ENCODE assay signal across 17 cellular contexts in the genomic region with DNA sequence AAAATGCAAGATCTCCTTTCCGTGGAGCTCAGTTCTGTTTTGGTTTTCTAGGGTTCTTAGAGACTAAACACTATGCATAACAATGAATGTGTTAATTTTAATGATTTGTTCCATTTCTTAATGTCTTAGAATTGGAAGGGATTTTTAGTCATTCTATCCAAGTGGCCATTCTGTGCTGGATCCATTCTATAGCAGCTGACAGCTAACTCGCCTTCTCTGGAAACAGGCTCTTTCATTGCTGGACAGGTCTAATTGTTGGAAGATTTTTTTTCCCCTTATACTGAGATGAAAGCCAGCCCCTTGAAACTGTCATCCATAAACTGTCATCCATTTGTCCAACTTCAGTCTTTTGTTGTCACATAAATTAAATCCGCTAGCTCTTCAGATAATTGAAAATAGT. TPM values are rescaled to one million over a fixed set of nuclear protein-coding genes. Genes with fewer than 3 reads are reported as not detected.
A peak's percentile ranks its signal among the peaks of the same experiment; 100 is the strongest.
DNase-seq lines count a peak whose midpoint lies in the region; ATAC-seq and TF ChIP-seq lines count a peak whose summit lies in the region.
"Had no signal": no experiment of that assay in that cellular context is flagged by ENCODE, and none has a peak within 500 bp of the region (broad histone marks: within the 10 kb centered on the region; RNA-seq: fewer than 3 reads in every experiment).

No MANE protein-coding gene starts in this region.

- no peak for TF ChIP-seq RAD21 in neural cell (conservative IDR thresholded peaks at IDR 0.05)

- POLR2A ChIA-PET in HEK293T (lab: Yijun Ruan, JAX) = no interaction called here
- POLR2A ChIA-PET in WTC11 (lab: Charles Lee) = interaction anchor here (0.7 to 1.4 kb wide), 3 partner anchors 9 to 95 kb away, joined by 4 read pairs; partner anchors contain the start of gene AK4

- H3K27me3 ChIP-seq in GM23338 (ENCODE audit: insufficient read depth) (no peaks in the 10 kb centered on the region), neural cell (ENCODE audit: insufficient read depth, low read depth, low read length) (no peaks in the 10 kb centered on the region)

- no peak overlapping the region for H3K9ac ChIP-seq in neural cell (ENCODE audit: low read length)

- no peaks in the 10 kb centered on the region for H3K36me3 Mint-ChIP-seq in GM23338 (ENCODE audit: low read depth)
- no peaks in the 10 kb centered on the region for H3K36me3 Mint-ChIP-seq in WTC11
- H3K36me3 Mint-ChIP-seq: CD8-positive, alpha-beta T cell had no signal

- DNase-seq in GM23338 (ENCODE audit: low spot score) (no peak), HEK293T (ENCODE audit: extremely low spot score) (no peak), WTC11 (ENCODE audit: low spot score) (no peak)
- DNase-seq: CD8-positive, alpha-beta T cell; DND-41; GDM1; H7; NCI-H1048; NCI-H187; NCI-H2171; NCI-H510A; PC-3 had no signal

- H2AFZ ChIP-seq in GM23338 = no peak overlapping the region
- H2AFZ ChIP-seq in neural cell (ENCODE audit: low read depth, low read length) = no peak overlapping the region

- H3K9me3 Mint-ChIP-seq in GM23338 (no peaks in the 10 kb centered on the region), WTC11 (no peaks in the 10 kb centered on the region)
- H3K9me3 Mint-ChIP-seq: CD8-positive, alpha-beta T cell; T-helper 1 cell treated with Interleukin-12 subunit alpha and Interleukin-12 subunit beta and Interleukin-4 antibody, amounts not matched to agents 30 μg/mL and 1 μg/mL, for 36 hours had no signal

- H3K27ac Mint-ChIP-seq in GM23338 (no peak overlapping the region), WTC11 (peak overlapping the region; percentile 4; the same call in 1 of the 2 replicates)
- H3K27ac Mint-ChIP-seq: CD8-positive, alpha-beta T cell; T-helper 1 cell treated with Interleukin-12 subunit alpha and Interleukin-12 subunit beta and Interleukin-4 antibody, amounts not matched to agents 30 μg/mL and 1 μg/mL, for 36 hours had no signal

- H3K36me3 ChIP-seq in GM23338 (ENCODE audit: insufficient read depth) (no peaks in the 10 kb centered on the region), neural cell (ENCODE audit: insufficient read depth, low read length) (no peaks in the 10 kb centered on the region)

- H3K4me3 ChIP-seq in GM23338 (no peak overlapping the region), neural cell (ENCODE audit: low read length) (no peak overlapping the region)

- H3K4me2 ChIP-seq in GM23338 (peak overlapping the region; percentile 60; the same call in 1 of the 2 replicates), neural cell (ENCODE audit: low read length) (no peak overlapping the region)

- H4K20me1 ChIP-seq in GM23338 (replicated peaks; ENCODE audit: insufficient read depth) (0 out of 2 replicates have a peak, but pooled peaks cover 2% of the 10 kb centered on the region), neural cell (ENCODE audit: insufficient read depth) (no peaks in the 10 kb centered on the region)

- H3F3A ChIP-seq in GM23338 (replicated peaks; ENCODE audit: low read depth) (no peaks in the 10 kb centered on the region), neural cell (ENCODE audit: insufficient read depth, low read length, poor library complexity, severe bottlenecking) (no peaks in the 10 kb centered on the region)

- peaks cover 76% of the 10 kb centered on the region for H3K4me1 Mint-ChIP-seq in GM23338
- peaks cover 88% of the 10 kb centered on the region for H3K4me1 Mint-ChIP-seq in WTC11

- CTCF ChIA-PET in HEK293T (lab: Yijun Ruan, JAX) (interaction anchor here (0.5 to 2.1 kb wide), 4 partner anchors 10 to 62 kb away, joined by 3 to 8 read pairs (median 4); no protein-coding TSS in a partner anchor), WTC11 (lab: Charles Lee) (interaction anchor here (0.6 to 2.2 kb wide), 4 partner anchors 9 to 1091 kb away, joined by 3 to 6 read pairs (median 3); no protein-coding TSS in a partner anchor)

- H3K27me3 Mint-ChIP-seq in GM23338 (ENCODE audit: insufficient read depth, low read depth, poor library complexity) = peaks cover 2% of the 10 kb centered on the region
- no peaks in the 10 kb centered on the region for H3K27me3 Mint-ChIP-seq in WTC11 (ENCODE audit: low read depth)

- H3K27ac ChIP-seq in GM23338 (ENCODE audit: low read depth) = 0 out of 2 replicates have a peak overlapping the region, but pooled peaks have one; percentile 55
- H3K27ac ChIP-seq in neural cell (ENCODE audit: low read length) = no peak overlapping the region

- TF ChIP-seq CTCF in GM23338 (conservative IDR thresholded peaks at IDR 0.05; ENCODE audit: low read depth in 2 of 2) = no peak
- no peak for TF ChIP-seq CTCF in WTC11 (IDR thresholded peaks at IDR 0.05)
- no peak for TF ChIP-seq CTCF in neural cell (IDR thresholded peaks at IDR 0.05; ENCODE audit: poor library complexity, severe bottlenecking)

- H3K4me3 Mint-ChIP-seq in GM23338 (no peak overlapping the region), WTC11 (no peak overlapping the region; the same call in 1 of the 2 replicates)
- H3K4me3 Mint-ChIP-seq: CD8-positive, alpha-beta T cell; T-helper 1 cell treated with Interleukin-12 subunit alpha and Interleukin-12 subunit beta and Interleukin-4 antibody, amounts not matched to agents 30 μg/mL and 1 μg/mL, for 36 hours had no signal

- no peaks in the 10 kb centered on the region for H3K9me2 ChIP-seq in GM23338 (ENCODE audit: insufficient read depth)
- H3K9me2 ChIP-seq in neural cell (ENCODE audit: insufficient read depth, low read length) = no peaks in the 10 kb centered on the region

- H3K9me3 ChIP-seq in neural cell (ENCODE audit: low read length) = no peaks in the 10 kb centered on the region

- no peak for ATAC-seq in GM23338
- no peak for ATAC-seq in WTC11
- ATAC-seq in GM19467 (IDR thresholded peaks at IDR 0.05; ENCODE audit: unreplicated experiment) = no peak
- ATAC-seq in GM18511 (IDR thresholded peaks at IDR 0.05; ENCODE audit: unreplicated experiment) = no peak
- ATAC-seq in HG02642 (IDR thresholded peaks at IDR 0.05; ENCODE audit: poor library complexity, unreplicated experiment) = no peak
- ATAC-seq: CD8-positive, alpha-beta T cell; PC-3 had no signal

- H3K4me1 ChIP-seq in GM23338 (ENCODE audit: insufficient read depth) = peaks cover 73% of the 10 kb centered on the region

- peaks cover 99% of the 10 kb centered on the region for H3K79me2 ChIP-seq in GM23338 (replicated peaks; ENCODE audit: insufficient read depth)
- H3K79me2 ChIP-seq in neural cell (replicated peaks; ENCODE audit: insufficient read depth, low read length) = no peaks in the 10 kb centered on the region

- peak; percentile 41 for TF ChIP-seq EP300 in neural cell (conservative IDR thresholded peaks at IDR 0.05; ENCODE audit: poor library complexity, severe bottlenecking)

TF ChIP-seq in GM23338, 12 proteins besides CTCF, POLR2A, EP300 and RAD21 (continues in another document):
- TF ChIP-seq CREB1 (CRISPR knock-in tag; IDR thresholded peaks at IDR 0.05; ENCODE audit: low read depth) = no peak
- no peak for TF ChIP-seq ZNF114 (CRISPR knock-in tag; IDR thresholded peaks at IDR 0.05)

TF ChIP-seq in HEK293T, 16 proteins besides CTCF, POLR2A, EP300 and RAD21:
- TF ChIP-seq SUZ12 (IDR thresholded peaks at IDR 0.05) (no peak), NFRKB (IDR thresholded peaks at IDR 0.05) (no peak), SP1 (IDR thresholded peaks at IDR 0.05) (no peak), HDGF (IDR thresholded peaks at IDR 0.05; ENCODE audit: borderline replicate concordance) (no peak), PKNOX1 (IDR thresholded peaks at IDR 0.05) (peak; percentile 32; the same call in 1 of the 2 replicates)

TF ChIP-seq in WTC11, 78 proteins besides CTCF, POLR2A, EP300 and RAD21 (continues in another document):
- TF ChIP-seq FOXP1 (CRISPR knock-in tag; IDR thresholded peaks at IDR 0.05; ENCODE audit: borderline replicate concordance) (no peak), ZBTB21 (CRISPR knock-in tag; IDR thresholded peaks at IDR 0.05; ENCODE audit: borderline replicate concordance) (no peak), GTF2I (CRISPR knock-in tag; conservative IDR thresholded peaks at IDR 0.05) (no peak)
- TF ChIP-seq, protein P1, sequence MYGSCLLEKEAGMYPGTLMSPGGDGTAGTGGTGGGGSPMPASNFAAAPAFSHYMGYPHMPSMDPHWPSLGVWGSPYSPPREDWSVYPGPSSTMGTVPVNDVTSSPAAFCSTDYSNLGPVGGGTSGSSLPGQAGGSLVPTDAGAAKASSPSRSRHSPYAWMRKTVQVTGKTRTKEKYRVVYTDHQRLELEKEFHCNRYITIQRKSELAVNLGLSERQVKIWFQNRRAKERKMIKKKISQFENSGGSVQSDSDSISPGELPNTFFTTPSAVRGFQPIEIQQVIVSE (CRISPR knock-in tag; IDR thresholded peaks at IDR 0.05; ENCODE audit: borderline replicate concordance) = no peak

TF ChIP-seq in neural cell, 6 proteins besides CTCF, POLR2A, EP300 and RAD21:
- TF ChIP-seq EZH2 (IDR thresholded peaks at IDR 0.05; ENCODE audit: borderline replicate concordance, insufficient read depth, low read length, poor library complexity, severe bottlenecking) = no peak
- TF ChIP-seq TAF1 (IDR thresholded peaks at IDR 0.05; ENCODE audit: low read depth) = no peak

RNA-seq across cellular contexts. Expression of gene AK4, which starts 19.5 kb away (rescaled TPM):
- total RNA-seq in GM23338 (2014; rRNA removed; shearing (Covaris generic)) = 123 and 137 TPM in 2 replicates
- polyA plus RNA-seq in GM23338 (2016; fragmentation: Nextera tagmentation; extraction: Ambion mirVana) (111 and 127 TPM in 2 replicates), neural cell (1.8 and 1.9 TPM in 2 replicates)
- total RNA-seq in WTC11 (2021) = 169 to 180 TPM (median 172 TPM) in 3 replicates
- polyA minus RNA-seq in neural cell = 1.2 and 2.7 TPM in 2 replicates
